16 cellular contexts compared by ENCODE assay signal in the genomic region with DNA sequence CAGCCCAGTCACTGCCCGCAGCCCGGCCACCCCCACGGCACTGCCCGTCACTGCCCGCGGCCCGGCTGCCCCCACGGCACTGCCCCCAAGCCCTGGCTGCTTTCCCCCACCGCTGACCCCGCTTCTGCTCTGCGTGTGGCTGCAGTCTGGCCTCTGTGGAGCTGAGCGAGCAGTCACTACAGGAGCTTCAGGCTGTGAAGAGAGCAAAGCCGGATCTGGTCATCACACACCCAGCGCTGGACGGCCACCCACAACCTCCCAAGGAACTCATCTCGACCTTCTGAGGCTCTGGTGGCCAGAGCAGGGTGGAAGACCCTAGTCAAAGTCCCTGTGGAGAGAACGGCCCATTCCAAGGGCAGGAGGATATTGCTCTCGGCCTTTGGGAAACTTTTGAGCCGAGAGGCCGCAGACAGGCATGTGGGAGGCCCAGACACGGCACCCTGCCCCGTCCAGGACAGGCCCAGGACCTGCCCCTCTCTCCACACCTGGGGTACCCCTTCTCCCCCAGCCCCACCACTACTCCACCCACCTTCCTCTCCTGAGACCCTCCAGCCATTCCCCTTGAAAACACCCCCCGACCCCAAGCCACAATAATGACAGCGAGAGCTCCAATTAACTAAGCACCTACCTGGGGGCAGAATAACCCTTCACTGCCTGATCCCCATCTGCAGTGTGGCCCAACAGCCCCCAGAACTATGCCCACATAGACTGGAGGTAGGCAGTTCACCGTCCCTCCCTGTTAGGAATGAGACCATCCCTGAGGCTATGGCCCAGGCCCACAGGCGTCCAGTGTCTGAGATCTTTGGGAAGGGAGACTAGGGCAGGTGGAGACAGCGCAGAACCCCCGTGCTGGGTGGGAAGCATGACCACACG. TPM values are rescaled to one million over a fixed set of nuclear protein-coding genes. Genes with fewer than 3 reads are reported as not detected.
A peak's percentile ranks its signal among the peaks of the same experiment; 100 is the strongest.
DNase-seq lines count a peak whose midpoint lies in the region; ATAC-seq, FAIRE-seq and TF ChIP-seq lines count a peak whose summit lies in the region.
"Had no signal": no experiment of that assay in that cellular context is flagged by ENCODE, and none has a peak within 500 bp of the region (broad histone marks: within the 10 kb centered on the region; RNA-seq: fewer than 3 reads in every experiment).

No MANE protein-coding gene starts in this region.

- H3K79me1 ChIP-seq in H1 (ENCODE audit: low read depth, low read length) (0 out of 2 replicates have a peak, but pooled peaks cover 4% of the 10 kb centered on the region), trophoblast cell (ENCODE audit: low read length) (peaks cover 10% of the 10 kb centered on the region)

- peaks cover 29% of the 10 kb centered on the region for H3K27me3 Mint-ChIP-seq in T-helper 1 cell treated with Interleukin-12 subunit alpha and Interleukin-12 subunit beta and Interleukin-4 antibody, amounts not matched to agents 30 μg/mL and 1 μg/mL, for 36 hours (ENCODE audit: low read depth)

- no peak for TF ChIP-seq EP300 in H1 (IDR thresholded peaks at IDR 0.05; ENCODE audit: borderline replicate concordance in 1 of 2, low read depth in 2 of 2, low read length in 2 of 2)

- H3K9me3 Mint-ChIP-seq in T-helper 1 cell treated with Interleukin-12 subunit alpha and Interleukin-12 subunit beta and Interleukin-4 antibody, amounts not matched to agents 30 μg/mL and 1 μg/mL, for 36 hours = no peaks in the 10 kb centered on the region
- no peaks in the 10 kb centered on the region for H3K9me3 Mint-ChIP-seq in stimulated activated effector memory CD8-positive, alpha-beta T cell treated with anti-CD3 and anti-CD28 coated beads, Interleukin-12 subunit alpha, Interleukin-12 subunit beta, amount 100 ng/mL, for 72 hours
- H3K9me3 Mint-ChIP-seq: CD8-positive, alpha-beta memory T cell had no signal

- H3K4me1 Mint-ChIP-seq in T-helper 1 cell treated with Interleukin-12 subunit alpha and Interleukin-12 subunit beta and Interleukin-4 antibody, amounts not matched to agents 30 μg/mL and 1 μg/mL, for 36 hours (ENCODE audit: low read depth) = peaks cover 38% of the 10 kb centered on the region
- H3K4me1 Mint-ChIP-seq in stimulated activated effector memory CD8-positive, alpha-beta T cell treated with anti-CD3 and anti-CD28 coated beads, Interleukin-12 subunit alpha, Interleukin-12 subunit beta, amount 100 ng/mL, for 72 hours = peaks cover 66% of the 10 kb centered on the region

- H2BK20ac ChIP-seq in H1 (ENCODE audit: low read length) = no peak overlapping the region

- H3K79me2 ChIP-seq in H1 (ENCODE audit: control insufficient read depth in 1 of 2, insufficient read depth in 2 of 2, low read length in 2 of 2) (no peaks in the 10 kb centered on the region), trophoblast cell (ENCODE audit: control insufficient read depth, insufficient read depth, low read length, poor library complexity) (peaks cover 6% of the 10 kb centered on the region)

- no peak overlapping the region for H2BK120ac ChIP-seq in H1 (replicated peaks; ENCODE audit: low read depth, low read length)
- peak overlapping the region; percentile 27 for H2BK120ac ChIP-seq in trophoblast cell (ENCODE audit: insufficient read depth, low read length, poor library complexity)

- H3K9me3 ChIP-seq in H1 (ENCODE audit: insufficient read depth in 2 of 2, low read depth in 1 of 2, low read length in 1 of 2) (peaks cover 0 to 3% of the 10 kb centered on the region in 2 experiments; a peak in 1 of 4 replicates), trophoblast cell (ENCODE audit: insufficient read depth, low read depth, low read length) (no peaks in the 10 kb centered on the region)
- H3K9me3 ChIP-seq: colonic mucosa, uterus had no signal

- no peak overlapping the region for H3K4me3 Mint-ChIP-seq in T-helper 1 cell treated with Interleukin-12 subunit alpha and Interleukin-12 subunit beta and Interleukin-4 antibody, amounts not matched to agents 30 μg/mL and 1 μg/mL, for 36 hours
- no peak overlapping the region for H3K4me3 Mint-ChIP-seq in stimulated activated effector memory CD8-positive, alpha-beta T cell treated with anti-CD3 and anti-CD28 coated beads, Interleukin-12 subunit alpha, Interleukin-12 subunit beta, amount 100 ng/mL, for 72 hours

- H3K14ac ChIP-seq in H1 (ENCODE audit: insufficient read length) = no peak overlapping the region
- no peak overlapping the region for H3K14ac ChIP-seq in trophoblast cell (ENCODE audit: low read length)

- H3K27ac ChIP-seq in H1 (ENCODE audit: low read depth, low read length) = no peak overlapping the region
- no peak overlapping the region for H3K27ac ChIP-seq in trophoblast cell (ENCODE audit: low read depth, low read length)
- H3K27ac ChIP-seq: colonic mucosa, epithelial cell of prostate, uterus had no signal

- no peak overlapping the region for H3K9ac ChIP-seq in H1 (replicated peaks in 1 of 4; ENCODE audit: extremely low read depth in 1 of 4, low read depth in 3 of 4, low read length in 3 of 4)
- no peak overlapping the region for H3K9ac ChIP-seq in trophoblast cell (ENCODE audit: low read length)

- H2BK15ac ChIP-seq in H1 (ENCODE audit: low read length) = 0 out of 2 replicates have a peak overlapping the region, but pooled peaks have one; percentile 72

- POLR2A ChIA-PET in H1 (lab: Charles Lee; ENCODE audit: partially characterized antibody) = interaction anchor here (1.1 to 7.7 kb wide), 4 partner anchors 9 to 86 kb away, joined by 3 to 51 read pairs (median 10); a partner anchor contains a TSS

- TF ChIP-seq CTCF in H1 (IDR thresholded peaks at IDR 0.05; ENCODE audit: control extremely low read depth in 1 of 3, insufficient read depth in 1 of 3, low read depth in 1 of 3, low read length in 3 of 3) = no peak

- H3K36me3 Mint-ChIP-seq in T-helper 1 cell treated with Interleukin-12 subunit alpha and Interleukin-12 subunit beta and Interleukin-4 antibody, amounts not matched to agents 30 μg/mL and 1 μg/mL, for 36 hours (ENCODE audit: low read depth) = peaks cover 32% of the 10 kb centered on the region
- H3K36me3 Mint-ChIP-seq in stimulated activated effector memory CD8-positive, alpha-beta T cell treated with anti-CD3 and anti-CD28 coated beads, Interleukin-12 subunit alpha, Interleukin-12 subunit beta, amount 100 ng/mL, for 72 hours = peaks cover 18% of the 10 kb centered on the region

- no peaks in the 10 kb centered on the region for H4K20me1 ChIP-seq in H1 (replicated peaks in 1 of 2; ENCODE audit: control insufficient read depth in 1 of 2, insufficient read depth in 2 of 2, low read length in 2 of 2)

- H4K5ac ChIP-seq in H1 (ENCODE audit: insufficient read length, low read depth, low read length) = no peak overlapping the region

- H3K56ac ChIP-seq in H1 (replicated peaks; ENCODE audit: insufficient read length, low read depth, low read length) = no peak overlapping the region

- H4K12ac ChIP-seq in trophoblast cell (ENCODE audit: low read depth, low read length) = no peak overlapping the region

- peak overlapping the region; percentile 3 for H3K27ac Mint-ChIP-seq in T-helper 1 cell treated with Interleukin-12 subunit alpha and Interleukin-12 subunit beta and Interleukin-4 antibody, amounts not matched to agents 30 μg/mL and 1 μg/mL, for 36 hours
- no peak overlapping the region for H3K27ac Mint-ChIP-seq in stimulated activated effector memory CD8-positive, alpha-beta T cell treated with anti-CD3 and anti-CD28 coated beads, Interleukin-12 subunit alpha, Interleukin-12 subunit beta, amount 100 ng/mL, for 72 hours

- no peak overlapping the region for H2AK5ac ChIP-seq in H1 (ENCODE audit: low read depth, low read length)
- no peak overlapping the region for H2AK5ac ChIP-seq in trophoblast cell (ENCODE audit: low read length)

- peak overlapping the region; percentile 27; the same call in 1 of the 2 replicates for H2BK12ac ChIP-seq in H1 (ENCODE audit: low read depth, low read length)
- H2BK12ac ChIP-seq in trophoblast cell (ENCODE audit: low read length) = peak overlapping the region; percentile 29

- H3K4me3 ChIP-seq in H1 (ENCODE audit: extremely low read depth in 1 of 4, insufficient read depth in 2 of 4, low read depth in 3 of 4, low read length in 4 of 4) (no peak overlapping the region), trophoblast cell (ENCODE audit: low read depth, low read length) (no peak overlapping the region)
- H3K4me3 ChIP-seq: colonic mucosa, uterus had no signal

- TF ChIP-seq RAD21 in H1 (IDR thresholded peaks at IDR 0.05 in 1 of 2, conservative IDR thresholded peaks at IDR 0.05 in 1 of 2; ENCODE audit: low read depth in 2 of 2, low read length in 2 of 2) = no peak

- peak overlapping the region; percentile 82; the same call in 1 of the 2 replicates for H4K8ac ChIP-seq in H1 (ENCODE audit: extremely low read depth, insufficient read depth, low read length)
- H4K8ac ChIP-seq in trophoblast cell (ENCODE audit: low read depth, low read length) = no peak overlapping the region

- peak overlapping the region; percentile 48; the same call in 1 of the 2 replicates for H3K18ac ChIP-seq in H1 (ENCODE audit: extremely low read depth, low read length)
- H3K18ac ChIP-seq in trophoblast cell (ENCODE audit: low read length) = no peak overlapping the region

- DNase-seq in T-helper 1 cell (no peak), GM19239 (ENCODE audit: insufficient read length, low spot score) (peak; percentile 10), H1 (ENCODE audit: low read depth in 1 of 2, low spot score in 2 of 2) (peak in 1 of 2 experiments; percentile 41), trophoblast cell (no peak), SK-N-DZ (ENCODE audit: low spot score) (no peak), NCI-H187 (lab: John Stamatoyannopoulos, UW) (no peak)
- DNase-seq in stimulated activated effector memory CD8-positive, alpha-beta T cell treated with anti-CD3 and anti-CD28 coated beads, Interleukin-12 subunit alpha, Interleukin-12 subunit beta, amount 100 ng/mL, for 72 hours (ENCODE audit: low spot score in 2 of 2) = no peak
- DNase-seq: colonic mucosa; NCI-H2171; NK-92 treated with Interleukin-12 subunit alpha and Interleukin-12 subunit beta, amount 100 ng/mL, for 24 hours had no signal

- H3K23me2 ChIP-seq in H1 (ENCODE audit: low read depth, low read length) = peaks cover 5% of the 10 kb centered on the region; the same call in 1 of the 2 replicates

- H3K4ac ChIP-seq in H1 (replicated peaks; ENCODE audit: insufficient read length, low read depth, low read length) (peak overlapping the region; percentile 36), trophoblast cell (ENCODE audit: low read depth, low read length) (no peak overlapping the region)

- no peak overlapping the region for H2AFZ ChIP-seq in H1 (ENCODE audit: low read length)
- H2AFZ ChIP-seq in trophoblast cell (ENCODE audit: insufficient read depth, low read length, poor library complexity) = no peak overlapping the region

- no peak for TF ChIP-seq POLR2A in H1 (IDR thresholded peaks at IDR 0.05; ENCODE audit: control extremely low read depth in 1 of 2, low read depth in 2 of 2, low read length in 2 of 2)

- H4K91ac ChIP-seq in H1 (replicated peaks; ENCODE audit: insufficient read length, low read length) (peak overlapping the region; percentile 81), trophoblast cell (ENCODE audit: low read depth, low read length) (peak overlapping the region; percentile 29)

- CTCF ChIA-PET in H1 (lab: Charles Lee; ENCODE audit: partially characterized antibody) = interaction anchor here (1.0 to 8.6 kb wide), 4 partner anchors 9 to 34 kb away, joined by 3 to 88 read pairs (median 7); no protein-coding TSS in a partner anchor

- H3K36me3 ChIP-seq in H1 (ENCODE audit: control insufficient read depth in 2 of 4, insufficient read depth in 4 of 4, low read length in 3 of 4) = no peaks in the 10 kb centered on the region
- no peaks in the 10 kb centered on the region for H3K36me3 ChIP-seq in trophoblast cell (ENCODE audit: control insufficient read depth in 1 of 2, insufficient read depth in 2 of 2, low read length in 2 of 2)
- H3K36me3 ChIP-seq: colonic mucosa, uterus had no signal

- peaks cover 0 to 23% (median 17%) of the 10 kb centered on the region in 4 experiments; a peak in 6 of 7 replicates for H3K4me1 ChIP-seq in H1 (replicated peaks in 1 of 4; ENCODE audit: control insufficient read depth in 3 of 4, insufficient read depth in 4 of 4, low read length in 3 of 4)
- H3K4me1 ChIP-seq in trophoblast cell (ENCODE audit: control insufficient read depth in 1 of 2, insufficient read depth in 2 of 2, low read length in 2 of 2) = peaks cover 14 to 21% of the 10 kb centered on the region in 2 experiments

- H3K23ac ChIP-seq in H1 (ENCODE audit: insufficient read length) = no peak overlapping the region
- H3K23ac ChIP-seq in trophoblast cell (ENCODE audit: low read length) = no peak overlapping the region

- WGBS in H1 (ENCODE audit: extremely low coverage in 1 of 2, insufficient coverage in 1 of 2, insufficient read length in 1 of 2, insufficient replicate concordance in 2 of 2, low coverage in 1 of 2, low lambda C conversion rate in 2 of 2, missing lambda C conversion rate in 1 of 2), 2 experiments = 86% methylated on average over 23 of the region's 29 CpGs; no CpG with 5 or more reads in 1 of the 2 experiments
- WGBS in trophoblast cell (ENCODE audit: extremely low coverage, insufficient coverage, insufficient read length) = no CpG with 5 or more reads among the region's 29 CpGs

- no peak overlapping the region for H3K4me2 ChIP-seq in H1 (ENCODE audit: insufficient read depth in 1 of 2, low read depth in 2 of 2, low read length in 2 of 2)
- H3K4me2 ChIP-seq in trophoblast cell (ENCODE audit: low read length) = no peak overlapping the region

- H2BK5ac ChIP-seq in H1 (ENCODE audit: low read depth, low read length) (no peak overlapping the region), trophoblast cell (ENCODE audit: low read depth, low read length, poor library complexity) (no peak overlapping the region)

- H3K27me3 ChIP-seq in H1 (replicated peaks in 1 of 4; ENCODE audit: control insufficient read depth in 3 of 4, extremely low read depth in 1 of 4, insufficient read depth in 3 of 4, low read length in 3 of 4) (peaks cover 5 to 16% (median 13%) of the 10 kb centered on the region in 4 experiments; a peak in 6 of 7 replicates), trophoblast cell (ENCODE audit: insufficient read depth, low read length) (no peaks in the 10 kb centered on the region)

- ATAC-seq in stimulated activated effector memory CD8-positive, alpha-beta T cell treated with anti-CD3 and anti-CD28 coated beads, Interleukin-12 subunit alpha, Interleukin-12 subunit beta, amount 100 ng/mL, for 72 hours = no peak

- no peak for FAIRE-seq in GM19239 (lab: Jason Lieb, UNC)
- FAIRE-seq in H1 (lab: Jason Lieb, UNC) = no peak

RNA-seq across cellular contexts. Expression of a gene that starts 3.7 kb away (rescaled TPM):
- total RNA-seq in H1 (2021; fragmentation: NEBNext Ultra II Directional; extraction: Animal tissue kit (Norgen Biotek cat#: 25700)) = 52.9 and 60.7 TPM in 2 replicates
- 34.8 and 61.4 TPM in 2 replicates for polyA plus RNA-seq in H1 (2011; rRNA removed)
- polyA plus RNA-seq in H1 (2011; cell fraction: cytosol; rRNA removed) = 56.3 TPM
- 681 TPM for polyA plus RNA-seq in H1 (2011; cell fraction: nucleus; rRNA removed)
- 50.3 to 86.1 TPM (median 73.3 TPM) in 4 replicates for polyA plus RNA-seq in H1 (2012, experiment 1 of 2)
- 36.1 TPM for polyA plus RNA-seq in H1 (2012, experiment 2 of 2)
- 44.0 TPM for polyA plus RNA-seq in H1 (2013, experiment 1 of 2)
- 38.3 TPM for polyA plus RNA-seq in H1 (2013, experiment 2 of 2)
- 8.6 and 10.8 TPM in 2 replicates for polyA minus RNA-seq in H1 (2011; rRNA and poly(A)+ RNA removed)
- polyA minus RNA-seq in H1 (2011; cell fraction: cytosol; rRNA and poly(A)+ RNA removed) = 17.0 TPM
- 53.3 TPM for polyA minus RNA-seq in H1 (2011; cell fraction: nucleus; rRNA and poly(A)+ RNA removed)
- polyA plus RNA-seq in trophoblast cell (2013) = 35.5 and 36.9 TPM in 2 replicates
- 0.27 and 3.5 TPM in 2 replicates for polyA plus RNA-seq in SK-N-DZ (2014; cell fraction: cytosol; rRNA removed)
- polyA plus RNA-seq in SK-N-DZ (2014; cell fraction: nucleus; rRNA removed) = 15.5 and 26.5 TPM in 2 replicates

RNA-seq across cellular contexts. Expression of a gene that starts 7.0 kb away (rescaled TPM):
- not detected in 2 replicates for total RNA-seq in H1 (2021; fragmentation: NEBNext Ultra II Directional; extraction: Animal tissue kit (Norgen Biotek cat#: 25700))
- polyA plus RNA-seq in H1 (2011; rRNA removed) = 0.06 TPM in 1 of 2 replicates, not detected in the other
- 0.06 TPM for polyA plus RNA-seq in H1 (2011; cell fraction: cytosol; rRNA removed)
- polyA plus RNA-seq in H1 (2011; cell fraction: nucleus; rRNA removed) = 0.19 TPM
- polyA plus RNA-seq in H1 (2012, experiment 1 of 2) = 0.05 to 0.13 TPM in 2 of 4 replicates, not detected in the others
- not detected for polyA plus RNA-seq in H1 (2012, experiment 2 of 2)
- not detected for polyA plus RNA-seq in H1 (2013, experiment 1 of 2)
- polyA plus RNA-seq in H1 (2013, experiment 2 of 2) = not detected
- polyA minus RNA-seq in H1 (2011; rRNA and poly(A)+ RNA removed) = not detected in 2 replicates
- polyA minus RNA-seq in H1 (2011; cell fraction: cytosol; rRNA and poly(A)+ RNA removed) = not detected
- 0.20 TPM for polyA minus RNA-seq in H1 (2011; cell fraction: nucleus; rRNA and poly(A)+ RNA removed)
- polyA plus RNA-seq in trophoblast cell (2013) = not detected in 2 replicates
- polyA plus RNA-seq in SK-N-DZ (2014; cell fraction: cytosol; rRNA removed) = not detected in 2 replicates
- polyA plus RNA-seq in SK-N-DZ (2014; cell fraction: nucleus; rRNA removed) = not detected in 2 replicates
- total RNA-seq: A172 had no signal

RNA-seq across cellular contexts. Expression of a gene that starts 14.1 kb away (rescaled TPM):
- total RNA-seq in H1 (2021; fragmentation: NEBNext Ultra II Directional; extraction: Animal tissue kit (Norgen Biotek cat#: 25700)) = not detected in 2 replicates
- polyA plus RNA-seq in H1 (2011; rRNA removed) = 0.50 TPM in 1 of 2 replicates, not detected in the other
- polyA plus RNA-seq in H1 (2011; cell fraction: cytosol; rRNA removed) = 0.21 TPM
- 0.30 TPM for polyA plus RNA-seq in H1 (2011; cell fraction: nucleus; rRNA removed)
- polyA plus RNA-seq in H1 (2012, experiment 1 of 2) = 0.33 TPM in 1 of 4 replicates, not detected in the others
- polyA plus RNA-seq in H1 (2012, experiment 2 of 2) = not detected
- 0.26 TPM for polyA plus RNA-seq in H1 (2013, experiment 1 of 2)
- polyA plus RNA-seq in H1 (2013, experiment 2 of 2) = 0.11 TPM
- polyA minus RNA-seq in H1 (2011; rRNA and poly(A)+ RNA removed) = not detected in 2 replicates
- not detected for polyA minus RNA-seq in H1 (2011; cell fraction: cytosol; rRNA and poly(A)+ RNA removed)
- not detected for polyA minus RNA-seq in H1 (2011; cell fraction: nucleus; rRNA and poly(A)+ RNA removed)
- polyA plus RNA-seq in trophoblast cell (2013) = not detected in 2 replicates
- polyA plus RNA-seq in SK-N-DZ (2014; cell fraction: cytosol; rRNA removed) = not detected in 2 replicates
- not detected in 2 replicates for polyA plus RNA-seq in SK-N-DZ (2014; cell fraction: nucleus; rRNA removed)
- total RNA-seq: A172; aorta; CD8-positive, alpha-beta memory T cell; colonic mucosa; uterus had no signal
- polyA plus RNA-seq: aorta; CD8-positive, alpha-beta memory T cell had no signal

RNA-seq across cellular contexts. Expression of a gene that starts 22.4 kb away (rescaled TPM):
- total RNA-seq in H1 (2021; fragmentation: NEBNext Ultra II Directional; extraction: Animal tissue kit (Norgen Biotek cat#: 25700)) = 363 and 399 TPM in 2 replicates
- polyA plus RNA-seq in H1 (2011; rRNA removed) = 764 and 902 TPM in 2 replicates
- 381 TPM for polyA plus RNA-seq in H1 (2011; cell fraction: cytosol; rRNA removed)
- 326 TPM for polyA plus RNA-seq in H1 (2011; cell fraction: nucleus; rRNA removed)
- polyA plus RNA-seq in H1 (2012, experiment 1 of 2) = 487 to 716 TPM (median 624 TPM) in 4 replicates
- polyA plus RNA-seq in H1 (2012, experiment 2 of 2) = 666 TPM
- 1,170 TPM for polyA plus RNA-seq in H1 (2013, experiment 1 of 2)
- 1,490 TPM for polyA plus RNA-seq in H1 (2013, experiment 2 of 2)
- 220 and 246 TPM in 2 replicates for polyA minus RNA-seq in H1 (2011; rRNA and poly(A)+ RNA removed)
- polyA minus RNA-seq in H1 (2011; cell fraction: cytosol; rRNA and poly(A)+ RNA removed) = 86.5 TPM
- 58.9 TPM for polyA minus RNA-seq in H1 (2011; cell fraction: nucleus; rRNA and poly(A)+ RNA removed)
- 165 and 166 TPM in 2 replicates for polyA plus RNA-seq in trophoblast cell (2013)
- polyA plus RNA-seq in SK-N-DZ (2014; cell fraction: cytosol; rRNA removed) = 0.24 TPM in 1 of 2 replicates, not detected in the other
- not detected in 2 replicates for polyA plus RNA-seq in SK-N-DZ (2014; cell fraction: nucleus; rRNA removed)

RNA-seq across cellular contexts. Expression of a gene that starts 28.6 kb away (rescaled TPM):
- 394 and 417 TPM in 2 replicates for total RNA-seq in H1 (2021; fragmentation: NEBNext Ultra II Directional; extraction: Animal tissue kit (Norgen Biotek cat#: 25700))
- polyA plus RNA-seq in H1 (2011; rRNA removed) = 1,464 and 1,887 TPM in 2 replicates
- polyA plus RNA-seq in H1 (2011; cell fraction: cytosol; rRNA removed) = 1,079 TPM
- polyA plus RNA-seq in H1 (2011; cell fraction: nucleus; rRNA removed) = 974 TPM
- 247 to 559 TPM (median 446 TPM) in 4 replicates for polyA plus RNA-seq in H1 (2012, experiment 1 of 2)
- 534 TPM for polyA plus RNA-seq in H1 (2012, experiment 2 of 2)
- polyA plus RNA-seq in H1 (2013, experiment 1 of 2) = 788 TPM
- 902 TPM for polyA plus RNA-seq in H1 (2013, experiment 2 of 2)
- polyA minus RNA-seq in H1 (2011; rRNA and poly(A)+ RNA removed) = 336 and 605 TPM in 2 replicates
- 285 TPM for polyA minus RNA-seq in H1 (2011; cell fraction: cytosol; rRNA and poly(A)+ RNA removed)
- polyA minus RNA-seq in H1 (2011; cell fraction: nucleus; rRNA and poly(A)+ RNA removed) = 204 TPM
- polyA plus RNA-seq in trophoblast cell (2013) = 84.5 and 88.4 TPM in 2 replicates
- not detected in 2 replicates for polyA plus RNA-seq in SK-N-DZ (2014; cell fraction: cytosol; rRNA removed)
- not detected in 2 replicates for polyA plus RNA-seq in SK-N-DZ (2014; cell fraction: nucleus; rRNA removed)
